Comparison of ENCODE assay signal across 8 cellular contexts in genomic region chr5:140966293-140967225, GRCh38. TPM values are rescaled to one million over a fixed set of nuclear protein-coding genes. Genes with fewer than 3 reads are reported as not detected.
DNase-seq lines count a peak whose midpoint lies in the region; ATAC-seq and TF ChIP-seq lines count a peak whose summit lies in the region.

Gene PCDHAC2, plus strand, starts transcription at chr5:140966476. Its CDS starts 291 bp downstream, at chr5:140966767.

- POLR2A ChIA-PET in AG04450 (lab: Yijun Ruan, JAX) (no interaction called here), OCI-LY7 (lab: Charles Lee) (no interaction called here)

- H2AFZ ChIP-seq in OCI-LY7 (ENCODE audit: low read length), result no peak within 1 kb of the TSS

- peak within 1 kb of the TSS; percentile 7; the same call in 1 of the 2 replicates for H3K4me3 ChIP-seq in AG04450 (ENCODE audit: low read depth, low read length)
- peak within 1 kb of the TSS; percentile 43 for H3K4me3 ChIP-seq in astrocyte of the cerebellum (ENCODE audit: low read depth, low read length)
- H3K4me3 ChIP-seq in iPS-18a (ENCODE audit: low read length), result peak within 1 kb of the TSS; percentile 93
- H3K4me3 ChIP-seq in OCI-LY7 (ENCODE audit: low read depth, low read length, poor library complexity, severe bottlenecking), result no peak within 1 kb of the TSS

- intact Hi-C loops in sciatic nerve (cut with DNase I) (no loop called here), OCI-LY7 (cut with micrococcal nuclease; ENCODE audit: unreplicated experiment) (no loop called here)

- DNase-seq in AG04450 (ENCODE audit: low read depth, low spot score) (no peak), NCI-H1092 (lab: John Stamatoyannopoulos, UW) (peak; percentile 30), astrocyte of the cerebellum (ENCODE audit: low read depth) (no peak), sciatic nerve (ENCODE audit: low spot score) (no peak), dedifferentiated amniotic fluid mesenchymal stem cell (ENCODE audit: extremely low spot score) (no peak), OCI-LY7 (ENCODE audit: low spot score) (no peak)

- CTCF ChIA-PET in AG04450 (lab: Charles Lee) (no interaction called here), OCI-LY7 (lab: Charles Lee; ENCODE audit: unreplicated experiment) (no interaction called here)

- H3K9ac ChIP-seq in iPS-18a (ENCODE audit: low read length), result peak within 1 kb of the TSS; percentile 62

- no peak within 1 kb of the TSS for H3K4me2 ChIP-seq in OCI-LY7 (ENCODE audit: low read length)

- in situ Hi-C loops in astrocyte of the cerebellum (cut with HindIII; ENCODE audit: low sequenced_read_pairs), result no loop called here

- no peaks in the 10 kb centered on the region for H3K9me2 ChIP-seq in OCI-LY7 (ENCODE audit: insufficient read depth, low read length)

- ATAC-seq in sciatic nerve (peak; percentile 84), HG03135 (IDR thresholded peaks at IDR 0.05; ENCODE audit: unreplicated experiment) (no peak)

- no peaks in the 10 kb centered on the region for H4K20me1 ChIP-seq in OCI-LY7 (ENCODE audit: insufficient read depth, low read length)

- H3K27ac ChIP-seq in AG04450 (ENCODE audit: low read depth, low read length) (no peak within 1 kb of the TSS), iPS-18a (ENCODE audit: low read length) (no peak within 1 kb of the TSS), OCI-LY7 (ENCODE audit: low read depth, low read length, poor library complexity, severe bottlenecking) (no peak within 1 kb of the TSS)

- H3K27me3 ChIP-seq in AG04450 (ENCODE audit: control insufficient read depth, insufficient read depth, low read length), result no peaks in the 10 kb centered on the region
- H3K27me3 ChIP-seq in iPS-18a (ENCODE audit: control insufficient read depth, insufficient read depth, low read length), result peaks cover 48% of the 10 kb centered on the region

- peaks cover 16% of the 10 kb centered on the region for H3K4me1 ChIP-seq in iPS-18a (ENCODE audit: control insufficient read depth, low read depth, low read length)
- H3K4me1 ChIP-seq in OCI-LY7 (ENCODE audit: insufficient read depth, low read length, poor library complexity, severe bottlenecking), result no peaks in the 10 kb centered on the region

- no peaks in the 10 kb centered on the region for H3K79me2 ChIP-seq in OCI-LY7 (ENCODE audit: insufficient read depth, low read depth, low read length)

- H3K36me3 ChIP-seq in iPS-18a (ENCODE audit: control insufficient read depth, low read depth, low read length), result no peaks in the 10 kb centered on the region
- H3K36me3 ChIP-seq in OCI-LY7 (ENCODE audit: insufficient read depth, low read length), result no peaks in the 10 kb centered on the region

- no TSS peak for BruUV-seq in OCI-LY7 (replicated peaks; lab: Mats Ljungman, UMichigan)

- TF ChIP-seq CTCF in AG04450 (IDR thresholded peaks at IDR 0.05; ENCODE audit: low read depth, low read length) (no peak), astrocyte of the cerebellum (IDR thresholded peaks at IDR 0.05; ENCODE audit: low read depth, low read length, missing control alignments) (no peak), OCI-LY7 (conservative IDR thresholded peaks at IDR 0.05; ENCODE audit: low read length) (no peak)

- H3K9me3 ChIP-seq in AG04450 (ENCODE audit: control insufficient read depth, insufficient read depth, low read length) (peaks cover 35% of the 10 kb centered on the region), iPS-18a (ENCODE audit: control insufficient read depth, low read depth, low read length) (no peaks in the 10 kb centered on the region), OCI-LY7 (ENCODE audit: low read length) (no peaks in the 10 kb centered on the region)

RNA-seq across cellular contexts. Expression of gene PCDHAC2, which starts in this region (rescaled TPM):
- not detected in 2 replicates for polyA plus RNA-seq in AG04450 (2011; rRNA removed)
- not detected in 2 replicates for polyA minus RNA-seq in AG04450 (2011; rRNA and poly(A)+ RNA removed)
- total RNA-seq in sciatic nerve (2.4 TPM), OCI-LY7 (2022) (not detected in 2 replicates)
- not detected in 2 replicates for total RNA-seq in OCI-LY7 (2014; rRNA removed; shearing (Covaris generic))
